In genomic region chr11:64643258-64643881, GRCh38 we compare ENCODE assay signal across 13 cellular contexts. TPM values are rescaled to one million over a fixed set of nuclear protein-coding genes. Genes with fewer than 3 reads are reported as not detected.
DNase-seq lines count a peak whose midpoint lies in the region; ATAC-seq and TF ChIP-seq lines count a peak whose summit lies in the region.
"Had no signal": no experiment of that assay in that cellular context is flagged by ENCODE, and none has a peak within 500 bp of the region (broad histone marks: within the 10 kb centered on the region; RNA-seq: fewer than 3 reads in every experiment).

No MANE protein-coding gene starts in this region.

- no peak for TF ChIP-seq POLR2A in vagina (IDR thresholded peaks at IDR 0.05)

- H3K36me3 ChIP-seq in adipocyte (ENCODE audit: control insufficient read depth, insufficient read depth, low read length, severe bottlenecking) (no peaks in the 10 kb centered on the region), lower lobe of right lung (no peaks in the 10 kb centered on the region), vagina (no peaks in the 10 kb centered on the region)
- H3K36me3 ChIP-seq: upper lobe of left lung had no signal

- H3K4me1 ChIP-seq in adipocyte (ENCODE audit: control insufficient read depth, insufficient read depth, low read length) (no peaks in the 10 kb centered on the region), lower lobe of right lung (no peaks in the 10 kb centered on the region), vagina (peaks cover 11% of the 10 kb centered on the region)

- no peaks in the 10 kb centered on the region for H3K9me3 Mint-ChIP-seq in MCF 10A (ENCODE audit: unreplicated experiment)
- H3K9me3 Mint-ChIP-seq: activated CD4-positive, alpha-beta memory T cell treated with anti-CD3 and anti-CD28 coated beads, Interleukin-2, amount 10 ng/mL, durations not matched to agents 7 days and 5 days; effector memory CD8-positive, alpha-beta T cell had no signal

- TF ChIP-seq CTCF in MCF 10A (IDR thresholded peaks at IDR 0.05; ENCODE audit: unreplicated experiment), result no peak
- no peak for TF ChIP-seq CTCF in lower lobe of right lung (IDR thresholded peaks at IDR 0.05)
- no peak for TF ChIP-seq CTCF in vagina (IDR thresholded peaks at IDR 0.05)

- no peak overlapping the region for H3K4me3 Mint-ChIP-seq in MCF 10A (ENCODE audit: unreplicated experiment)
- H3K4me3 Mint-ChIP-seq: activated CD4-positive, alpha-beta memory T cell treated with anti-CD3 and anti-CD28 coated beads, Interleukin-2, amount 10 ng/mL, durations not matched to agents 7 days and 5 days had no signal

- H3K9ac ChIP-seq in adipocyte (ENCODE audit: low read length), result no peak overlapping the region

- POLR2A ChIA-PET in MCF 10A (lab: Yijun Ruan, JAX), result interaction anchor here (0.5 kb wide), 1 partner anchor 66 kb away, joined by 3 read pairs; no protein-coding TSS in a partner anchor

- H3K9me3 ChIP-seq in adipocyte (ENCODE audit: control insufficient read depth, low read length) (no peaks in the 10 kb centered on the region), lower lobe of right lung (no peaks in the 10 kb centered on the region), vagina (no peaks in the 10 kb centered on the region)
- H3K9me3 ChIP-seq: upper lobe of left lung had no signal

- no peaks in the 10 kb centered on the region for H3K4me1 Mint-ChIP-seq in MCF 10A (ENCODE audit: insufficient read depth, unreplicated experiment)
- H3K4me1 Mint-ChIP-seq: activated CD4-positive, alpha-beta memory T cell treated with anti-CD3 and anti-CD28 coated beads, Interleukin-2, amount 10 ng/mL, durations not matched to agents 7 days and 5 days had no signal

- H3K27me3 Mint-ChIP-seq in MCF 10A (ENCODE audit: insufficient read depth, unreplicated experiment), result peaks cover 38% of the 10 kb centered on the region

- peaks cover 57% of the 10 kb centered on the region for H3K27me3 ChIP-seq in adipocyte (replicated peaks; ENCODE audit: control insufficient read depth, insufficient read depth, low read length)
- H3K27me3 ChIP-seq in lower lobe of right lung (ENCODE audit: low read depth), result peaks cover 61% of the 10 kb centered on the region
- H3K27me3 ChIP-seq in vagina, result no peaks in the 10 kb centered on the region

- H3K27ac ChIP-seq in lower lobe of right lung, result no peak overlapping the region
- peak overlapping the region; percentile 53 for H3K27ac ChIP-seq in vagina
- H3K27ac ChIP-seq: C4-2B, upper lobe of left lung had no signal

- no peaks in the 10 kb centered on the region for H3K36me3 Mint-ChIP-seq in MCF 10A (ENCODE audit: insufficient read depth, unreplicated experiment)

- in situ Hi-C loops in T47D (cut with HindIII; ENCODE audit: low pct_unique_long_range_greater_than_20kb, low sequenced_read_pairs), result no loop called here

- CTCF ChIA-PET in MCF 10A (lab: Yijun Ruan, JAX), result interaction anchor here (0.5 to 1.6 kb wide), 3 partner anchors 9 to 741 kb away, joined by 3 read pairs; no protein-coding TSS in a partner anchor

- H3K27ac Mint-ChIP-seq in MCF 10A (ENCODE audit: low read depth, unreplicated experiment), result no peak overlapping the region
- H3K27ac Mint-ChIP-seq: activated CD4-positive, alpha-beta memory T cell treated with anti-CD3 and anti-CD28 coated beads, Interleukin-2, amount 10 ng/mL, durations not matched to agents 7 days and 5 days; effector memory CD8-positive, alpha-beta T cell had no signal

- intact Hi-C loops in MCF 10A (cut with micrococcal nuclease), result no loop called here
- intact Hi-C loops in lower lobe of right lung (cut with DNase I), result no loop called here
- intact Hi-C loops in vagina (cut with DNase I), result no loop called here

- DNase-seq in T47D (ENCODE audit: low read depth in 1 of 2, low spot score in 1 of 2) (peak; percentile 53 to 56), MCF 10A (ENCODE audit: unreplicated experiment) (no peak), adipocyte (ENCODE audit: low read depth) (peak; percentile 28), lower lobe of right lung (no peak), vagina (ENCODE audit: extremely low spot score in 2 of 2) (no peak), AG08396 (ENCODE audit: low spot score) (no peak), NCI-H1436 treated with DMSO at 0.1 percent for 48 hours (lab: John Stamatoyannopoulos, UW) (no peak)
- DNase-seq: activated CD4-positive, alpha-beta memory T cell treated with anti-CD3 and anti-CD28 coated beads, Interleukin-2, amount 10 ng/mL, durations not matched to agents 7 days and 5 days; effector memory CD8-positive, alpha-beta T cell had no signal

- ATAC-seq in lower lobe of right lung (no peak), HG03159 (IDR thresholded peaks at IDR 0.05; ENCODE audit: unreplicated experiment) (no peak)
- ATAC-seq: effector memory CD8-positive, alpha-beta T cell had no signal

- H3K4me3 ChIP-seq in adipocyte (ENCODE audit: low read length), result no peak overlapping the region
- H3K4me3 ChIP-seq in lower lobe of right lung, result peak overlapping the region; percentile 17
- H3K4me3 ChIP-seq in vagina, result peak overlapping the region; percentile 38 to 57

- no TSS peak for BruUV-seq in MCF 10A (replicated peaks; lab: Mats Ljungman, UMichigan)

RNA-seq across cellular contexts. Expression of gene SLC22A12, which starts 52.4 kb away (rescaled TPM):
- not detected in 2 replicates for total RNA-seq in MCF 10A (2022)
- total RNA-seq in lower lobe of right lung, result not detected
- not detected for total RNA-seq in vagina
- total RNA-seq: activated CD4-positive, alpha-beta memory T cell treated with anti-CD3 and anti-CD28 coated beads, Interleukin-2, amount 10 ng/mL, durations not matched to agents 7 days and 5 days; pulmonary artery endothelial cell; upper lobe of left lung had no signal

Comparison
In these comparisons a context has a peak if more than half of its experiments do, and no peak if none do; other contexts are left out.
1. DNase-seq: peak in T47D (2 of 2) and adipocyte (single experiment); none in MCF 10A (single experiment), lower lobe of right lung (single experiment), vagina (0 of 2), AG08396 (single experiment) and NCI-H1436 treated with DMSO at 0.1 percent for 48 hours (single experiment).